8 cellular contexts compared by ENCODE assay signal in the genomic region with DNA sequence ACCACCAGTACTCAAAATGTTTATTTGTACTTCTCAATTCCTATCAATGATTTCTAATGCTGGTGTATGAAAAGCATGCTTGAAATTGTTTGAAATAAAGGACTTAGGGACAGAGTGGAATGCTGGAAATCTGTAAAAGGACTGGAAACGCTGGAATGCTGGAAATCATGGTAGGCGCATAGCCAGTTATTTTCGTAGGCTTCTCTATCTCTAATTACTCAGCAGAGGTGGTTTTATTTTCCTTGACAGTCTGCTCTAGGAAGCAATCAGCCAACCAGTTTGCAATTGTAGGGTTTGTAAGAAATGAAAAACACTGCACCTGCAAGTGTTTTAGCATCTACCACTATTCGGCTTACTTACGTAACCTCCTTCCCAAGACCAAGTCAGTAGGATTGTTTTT. TPM values are rescaled to one million over a fixed set of nuclear protein-coding genes. Genes with fewer than 3 reads are reported as not detected.
A peak's percentile ranks its signal among the peaks of the same experiment; 100 is the strongest.
DNase-seq lines count a peak whose midpoint lies in the region; ATAC-seq and TF ChIP-seq lines count a peak whose summit lies in the region.

No MANE protein-coding gene starts in this region.

- WGBS in heart right ventricle, 2 donors, result 5 to 7% methylated on average over 5 of the region's 5 CpGs

- H3K36me3 Mint-ChIP-seq in nephron progenitor cell (ENCODE audit: low read depth), result peaks cover 16% of the 10 kb centered on the region

- peak in 2 of 8 donors; percentile 3 to 7 for ATAC-seq in heart right ventricle
- no peak for ATAC-seq in left ventricle myocardium superior

- peaks cover 4% of the 10 kb centered on the region; the same call in 1 of the 2 replicates for H4K20me1 ChIP-seq in Karpas-422 (ENCODE audit: insufficient read depth, low read depth, low read length)

- peak overlapping the region; percentile 100 for H3K4me3 Mint-ChIP-seq in nephron progenitor cell

- H3K9ac ChIP-seq in Karpas-422 (ENCODE audit: low read length), result peak overlapping the region; percentile 80

- H3K27me3 Mint-ChIP-seq in nephron progenitor cell (ENCODE audit: low read depth, poor library complexity), result peaks cover 17% of the 10 kb centered on the region

- H3K4me3 ChIP-seq in heart right ventricle (peak overlapping the region; percentile 68 to 93 (median 77)), Karpas-422 (ENCODE audit: low read length) (peak overlapping the region; percentile 87), coronary artery (peak overlapping the region; percentile 95)

- H3K4me2 ChIP-seq in Karpas-422 (ENCODE audit: low read depth, low read length, poor library complexity, severe bottlenecking), result peak overlapping the region; percentile 87

- intact Hi-C loops in heart right ventricle (cut with DNase I), result loop anchor here in 1 of 10 donors (5.0 kb wide), 1 partner anchor 753 kb away; no protein-coding TSS in a partner anchor
- intact Hi-C loops in left ventricle myocardium superior (cut with micrococcal nuclease), result no loop called here

- H3K9me3 Mint-ChIP-seq in nephron progenitor cell, result no peaks in the 10 kb centered on the region

- H3K27ac Mint-ChIP-seq in nephron progenitor cell, result peak overlapping the region; percentile 100

- peaks cover 44% of the 10 kb centered on the region for H3K4me1 Mint-ChIP-seq in nephron progenitor cell

- H3K9me3 ChIP-seq in heart right ventricle, result no peaks in the 10 kb centered on the region
- no peaks in the 10 kb centered on the region for H3K9me3 ChIP-seq in Karpas-422 (ENCODE audit: low read length)

- H3K27ac ChIP-seq in heart right ventricle (peak overlapping the region; percentile 70 to 95 (median 91)), Karpas-422 (ENCODE audit: low read length) (peak overlapping the region; percentile 27; the same call in 1 of the 2 replicates), coronary artery (peak overlapping the region; percentile 90 to 97)

- DNase-seq in heart right ventricle, result no peak
- no peak for DNase-seq in left ventricle myocardium superior
- no peak for DNase-seq in Karpas-422
- no peak for DNase-seq in coronary artery (ENCODE audit: low spot score)
- no peak for DNase-seq in nephron progenitor cell
- no peak for DNase-seq in HPDE6-E6E7 (ENCODE audit: extremely low spot score)
- no peak for DNase-seq in NCI-H146 treated with DMSO at 0.1 percent for 48 hours (lab: John Stamatoyannopoulos, UW; ENCODE audit: unreplicated experiment)
- DNase-seq in NCI-H446 treated with DMSO at 0.1 percent for 48 hours (lab: John Stamatoyannopoulos, UW), result no peak

- H3K27me3 ChIP-seq in heart right ventricle (no peaks in the 10 kb centered on the region), Karpas-422 (ENCODE audit: low read length) (no peaks in the 10 kb centered on the region)

- peaks cover 0 to 26% (median 3%) of the 10 kb centered on the region in 9 donors for H3K36me3 ChIP-seq in heart right ventricle
- H3K36me3 ChIP-seq in Karpas-422 (ENCODE audit: insufficient read depth, low read length), result peaks cover 5% of the 10 kb centered on the region; the same call in 1 of the 2 replicates

- H3K9me2 ChIP-seq in Karpas-422 (replicated peaks; ENCODE audit: insufficient read depth, low read length), result no peaks in the 10 kb centered on the region

- TF ChIP-seq CTCF in heart right ventricle (IDR thresholded peaks at IDR 0.05), result no peak
- TF ChIP-seq CTCF in coronary artery (IDR thresholded peaks at IDR 0.05), result no peak
- no peak for TF ChIP-seq CTCF in nephron progenitor cell (IDR thresholded peaks at IDR 0.05)

- H2AFZ ChIP-seq in Karpas-422 (ENCODE audit: low read length), result peak overlapping the region; percentile 40; the same call in 1 of the 2 replicates

- peaks cover 63% of the 10 kb centered on the region for H3K79me2 ChIP-seq in Karpas-422 (ENCODE audit: low read length)

- H3K4me1 ChIP-seq in heart right ventricle (peaks cover 10 to 56% (median 45%) of the 10 kb centered on the region in 9 donors), Karpas-422 (ENCODE audit: low read length) (peaks cover 22% of the 10 kb centered on the region)

RNA-seq across cellular contexts. Expression of a gene that starts 0.8 kb away (rescaled TPM):
- 10 to 100 TPM; 13.9 to 22.3 (median 17.6) TPM for total RNA-seq in heart right ventricle
- 1 to 10 TPM; 3.4 to 5.9 TPM for polyA plus RNA-seq in heart right ventricle
- 18.3 TPM for total RNA-seq in left ventricle myocardium superior
- total RNA-seq in Karpas-422 (2014; rRNA removed; shearing (Covaris generic); ENCODE audit: low replicate concordance), result 10.5 and 30.3 TPM in 2 replicates

RNA-seq across cellular contexts. Expression of a gene that starts 33.2 kb away (rescaled TPM):
- total RNA-seq in heart right ventricle, result 10 to 100 TPM; 13.6 to 41.0 (median 23.3) TPM
- polyA plus RNA-seq in heart right ventricle, result 10 to 100 TPM in 1 of 2 donors, 1 to 10 TPM in 1; 6.0 to 16.8 TPM
- 43.5 TPM for total RNA-seq in left ventricle myocardium superior
- total RNA-seq in Karpas-422 (2014; rRNA removed; shearing (Covaris generic); ENCODE audit: low replicate concordance), result 0.04 TPM in 1 of 2 replicates, not detected in the other

Comparison
In these comparisons a context has a peak if more than half of its experiments do, and no peak if none do; other contexts are left out.
1. H3K27ac ChIP-seq: peak in every context shown above with its lines; median percentile 94 in coronary artery; 91 in heart right ventricle; 27 in Karpas-422.
2. RNA of a gene that starts 33.2 kb away (total RNA-seq): 43.5 TPM in left ventricle myocardium superior (single experiment) and 13.6 to 41.0 TPM in heart right ventricle; 0.04 TPM in Karpas-422; every median in the first group is over 10 times any median in the second.
3. Peak in every context shown above with its lines, with median percentiles within 50 percentile points of each other: H3K4me3 ChIP-seq.